Comparison of ENCODE assay signal across 2 cellular contexts in the genomic region with DNA sequence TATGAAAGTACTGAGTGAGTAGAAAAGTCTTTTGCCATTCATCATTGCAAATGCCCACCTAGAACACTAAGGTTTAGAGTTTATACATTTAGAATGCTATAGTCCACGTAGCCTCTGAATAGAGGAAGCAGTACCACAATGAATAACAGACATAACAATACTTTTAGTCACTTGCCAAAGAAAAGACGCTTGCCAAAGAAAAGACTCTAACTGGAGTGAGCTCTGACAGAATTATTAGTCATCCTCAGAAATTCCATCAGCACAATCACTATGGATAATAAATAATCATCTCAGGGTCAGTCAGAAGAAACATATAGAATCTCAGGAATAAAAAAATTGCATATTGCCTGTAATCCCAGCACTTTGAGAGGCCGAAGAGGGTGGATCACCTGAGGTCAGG.
TF ChIP-seq lines count a peak whose summit lies in the region.

No MANE protein-coding gene starts in this region.

TF ChIP-seq in SK-N-SH, 30 proteins besides CTCF, POLR2A, EP300 and RAD21 (continued from another document):
- TF ChIP-seq USF1 (IDR thresholded peaks at IDR 0.05; ENCODE audit: borderline replicate concordance, low read depth) (0 out of 2 replicates have a peak, but pooled peaks have one; percentile 5), JUND (IDR thresholded peaks at IDR 0.05) (peak; percentile 97), GATA2 (CRISPR knock-in tag; IDR thresholded peaks at IDR 0.05) (no peak), FOSL2 (IDR thresholded peaks at IDR 0.05; ENCODE audit: borderline replicate concordance, low read depth) (peak; percentile 96), EZH2phosphoT487 (IDR thresholded peaks at IDR 0.05; ENCODE audit: borderline replicate concordance, low read depth) (no peak), POLR2AphosphoS5 (IDR thresholded peaks at IDR 0.05; ENCODE audit: low read depth, low read length) (peak; percentile 73; the same call in 1 of the 2 replicates), FOXM1 (IDR thresholded peaks at IDR 0.05; ENCODE audit: low read depth) (peak; percentile 79), TAF1 (IDR thresholded peaks at IDR 0.05; ENCODE audit: borderline replicate concordance, low read depth, low read length) (no peak), TEAD4 (IDR thresholded peaks at IDR 0.05; ENCODE audit: borderline replicate concordance, insufficient read depth) (peak; percentile 84), NRF1 (IDR thresholded peaks at IDR 0.05; ENCODE audit: low read depth, low read length) (no peak), GABPA (IDR thresholded peaks at IDR 0.05; ENCODE audit: low read depth) (peak; percentile 17; the same call in 1 of the 2 replicates), ELF1 (IDR thresholded peaks at IDR 0.05) (no peak; the same call in 1 of the 2 replicates), PBX3 (IDR thresholded peaks at IDR 0.05) (peak; percentile 97), MXI1 (IDR thresholded peaks at IDR 0.05; ENCODE audit: low read depth, low read length) (no peak), SIN3A (IDR thresholded peaks at IDR 0.05; ENCODE audit: borderline replicate concordance, low read depth, low read length) (no peak), CHD2 (IDR thresholded peaks at IDR 0.05; ENCODE audit: low read length, partially characterized antibody) (no peak), RXRA (IDR thresholded peaks at IDR 0.05; ENCODE audit: borderline replicate concordance, low read depth) (peak; percentile 78), SMC3 (IDR thresholded peaks at IDR 0.05; ENCODE audit: low read depth, low read length) (no peak), TCF12 (IDR thresholded peaks at IDR 0.05) (peak; percentile 90), RCOR1 (IDR thresholded peaks at IDR 0.05; ENCODE audit: low read length) (no peak), NFIC (IDR thresholded peaks at IDR 0.05; ENCODE audit: borderline replicate concordance) (peak; percentile 96), YY1 (IDR thresholded peaks at IDR 0.05; ENCODE audit: low read depth) (no peak), FOXJ3 (CRISPR knock-in tag; IDR thresholded peaks at IDR 0.05) (no peak)
- TF ChIP-seq, protein P1, sequence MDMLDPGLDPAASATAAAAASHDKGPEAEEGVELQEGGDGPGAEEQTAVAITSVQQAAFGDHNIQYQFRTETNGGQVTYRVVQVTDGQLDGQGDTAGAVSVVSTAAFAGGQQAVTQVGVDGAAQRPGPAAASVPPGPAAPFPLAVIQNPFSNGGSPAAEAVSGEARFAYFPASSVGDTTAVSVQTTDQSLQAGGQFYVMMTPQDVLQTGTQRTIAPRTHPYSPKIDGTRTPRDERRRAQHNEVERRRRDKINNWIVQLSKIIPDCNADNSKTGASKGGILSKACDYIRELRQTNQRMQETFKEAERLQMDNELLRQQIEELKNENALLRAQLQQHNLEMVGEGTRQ (IDR thresholded peaks at IDR 0.05; ENCODE audit: borderline replicate concordance, low read depth, low read length) = no peak
- TF ChIP-seq, protein P2, sequence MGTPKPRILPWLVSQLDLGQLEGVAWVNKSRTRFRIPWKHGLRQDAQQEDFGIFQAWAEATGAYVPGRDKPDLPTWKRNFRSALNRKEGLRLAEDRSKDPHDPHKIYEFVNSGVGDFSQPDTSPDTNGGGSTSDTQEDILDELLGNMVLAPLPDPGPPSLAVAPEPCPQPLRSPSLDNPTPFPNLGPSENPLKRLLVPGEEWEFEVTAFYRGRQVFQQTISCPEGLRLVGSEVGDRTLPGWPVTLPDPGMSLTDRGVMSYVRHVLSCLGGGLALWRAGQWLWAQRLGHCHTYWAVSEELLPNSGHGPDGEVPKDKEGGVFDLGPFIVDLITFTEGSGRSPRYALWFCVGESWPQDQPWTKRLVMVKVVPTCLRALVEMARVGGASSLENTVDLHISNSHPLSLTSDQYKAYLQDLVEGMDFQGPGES (IDR thresholded peaks at IDR 0.05; ENCODE audit: low read depth, low read length) = no peak
- TF ChIP-seq, protein P3, sequence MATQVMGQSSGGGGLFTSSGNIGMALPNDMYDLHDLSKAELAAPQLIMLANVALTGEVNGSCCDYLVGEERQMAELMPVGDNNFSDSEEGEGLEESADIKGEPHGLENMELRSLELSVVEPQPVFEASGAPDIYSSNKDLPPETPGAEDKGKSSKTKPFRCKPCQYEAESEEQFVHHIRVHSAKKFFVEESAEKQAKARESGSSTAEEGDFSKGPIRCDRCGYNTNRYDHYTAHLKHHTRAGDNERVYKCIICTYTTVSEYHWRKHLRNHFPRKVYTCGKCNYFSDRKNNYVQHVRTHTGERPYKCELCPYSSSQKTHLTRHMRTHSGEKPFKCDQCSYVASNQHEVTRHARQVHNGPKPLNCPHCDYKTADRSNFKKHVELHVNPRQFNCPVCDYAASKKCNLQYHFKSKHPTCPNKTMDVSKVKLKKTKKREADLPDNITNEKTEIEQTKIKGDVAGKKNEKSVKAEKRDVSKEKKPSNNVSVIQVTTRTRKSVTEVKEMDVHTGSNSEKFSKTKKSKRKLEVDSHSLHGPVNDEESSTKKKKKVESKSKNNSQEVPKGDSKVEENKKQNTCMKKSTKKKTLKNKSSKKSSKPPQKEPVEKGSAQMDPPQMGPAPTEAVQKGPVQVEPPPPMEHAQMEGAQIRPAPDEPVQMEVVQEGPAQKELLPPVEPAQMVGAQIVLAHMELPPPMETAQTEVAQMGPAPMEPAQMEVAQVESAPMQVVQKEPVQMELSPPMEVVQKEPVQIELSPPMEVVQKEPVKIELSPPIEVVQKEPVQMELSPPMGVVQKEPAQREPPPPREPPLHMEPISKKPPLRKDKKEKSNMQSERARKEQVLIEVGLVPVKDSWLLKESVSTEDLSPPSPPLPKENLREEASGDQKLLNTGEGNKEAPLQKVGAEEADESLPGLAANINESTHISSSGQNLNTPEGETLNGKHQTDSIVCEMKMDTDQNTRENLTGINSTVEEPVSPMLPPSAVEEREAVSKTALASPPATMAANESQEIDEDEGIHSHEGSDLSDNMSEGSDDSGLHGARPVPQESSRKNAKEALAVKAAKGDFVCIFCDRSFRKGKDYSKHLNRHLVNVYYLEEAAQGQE (IDR thresholded peaks at IDR 0.05; ENCODE audit: low read depth, low read length) = no peak

TF ChIP-seq in WTC11, 78 proteins besides CTCF, POLR2A, EP300 and RAD21 (continued from another document):
- TF ChIP-seq ATF2 (CRISPR knock-in tag; IDR thresholded peaks at IDR 0.05; ENCODE audit: borderline replicate concordance, low read depth) (no peak), TEAD1 (CRISPR knock-in tag; IDR thresholded peaks at IDR 0.05) (no peak), ZNF232 (CRISPR knock-in tag; IDR thresholded peaks at IDR 0.05) (no peak), TCF7 (CRISPR knock-in tag; IDR thresholded peaks at IDR 0.05; ENCODE audit: low read depth) (no peak)
- TF ChIP-seq, protein P4, sequence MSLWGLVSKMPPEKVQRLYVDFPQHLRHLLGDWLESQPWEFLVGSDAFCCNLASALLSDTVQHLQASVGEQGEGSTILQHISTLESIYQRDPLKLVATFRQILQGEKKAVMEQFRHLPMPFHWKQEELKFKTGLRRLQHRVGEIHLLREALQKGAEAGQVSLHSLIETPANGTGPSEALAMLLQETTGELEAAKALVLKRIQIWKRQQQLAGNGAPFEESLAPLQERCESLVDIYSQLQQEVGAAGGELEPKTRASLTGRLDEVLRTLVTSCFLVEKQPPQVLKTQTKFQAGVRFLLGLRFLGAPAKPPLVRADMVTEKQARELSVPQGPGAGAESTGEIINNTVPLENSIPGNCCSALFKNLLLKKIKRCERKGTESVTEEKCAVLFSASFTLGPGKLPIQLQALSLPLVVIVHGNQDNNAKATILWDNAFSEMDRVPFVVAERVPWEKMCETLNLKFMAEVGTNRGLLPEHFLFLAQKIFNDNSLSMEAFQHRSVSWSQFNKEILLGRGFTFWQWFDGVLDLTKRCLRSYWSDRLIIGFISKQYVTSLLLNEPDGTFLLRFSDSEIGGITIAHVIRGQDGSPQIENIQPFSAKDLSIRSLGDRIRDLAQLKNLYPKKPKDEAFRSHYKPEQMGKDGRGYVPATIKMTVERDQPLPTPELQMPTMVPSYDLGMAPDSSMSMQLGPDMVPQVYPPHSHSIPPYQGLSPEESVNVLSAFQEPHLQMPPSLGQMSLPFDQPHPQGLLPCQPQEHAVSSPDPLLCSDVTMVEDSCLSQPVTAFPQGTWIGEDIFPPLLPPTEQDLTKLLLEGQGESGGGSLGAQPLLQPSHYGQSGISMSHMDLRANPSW (CRISPR knock-in tag; conservative IDR thresholded peaks at IDR 0.05; ENCODE audit: low read depth) = no peak
- TF ChIP-seq, protein P1 (CRISPR knock-in tag; IDR thresholded peaks at IDR 0.05) = no peak
- TF ChIP-seq, protein P5, sequence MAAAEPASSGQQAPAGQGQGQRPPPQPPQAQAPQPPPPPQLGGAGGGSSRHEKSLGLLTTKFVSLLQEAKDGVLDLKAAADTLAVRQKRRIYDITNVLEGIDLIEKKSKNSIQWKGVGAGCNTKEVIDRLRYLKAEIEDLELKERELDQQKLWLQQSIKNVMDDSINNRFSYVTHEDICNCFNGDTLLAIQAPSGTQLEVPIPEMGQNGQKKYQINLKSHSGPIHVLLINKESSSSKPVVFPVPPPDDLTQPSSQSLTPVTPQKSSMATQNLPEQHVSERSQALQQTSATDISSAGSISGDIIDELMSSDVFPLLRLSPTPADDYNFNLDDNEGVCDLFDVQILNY (CRISPR knock-in tag; IDR thresholded peaks at IDR 0.05) = no peak
